Comparison of ENCODE assay signal across 8 cellular contexts in the genomic region with DNA sequence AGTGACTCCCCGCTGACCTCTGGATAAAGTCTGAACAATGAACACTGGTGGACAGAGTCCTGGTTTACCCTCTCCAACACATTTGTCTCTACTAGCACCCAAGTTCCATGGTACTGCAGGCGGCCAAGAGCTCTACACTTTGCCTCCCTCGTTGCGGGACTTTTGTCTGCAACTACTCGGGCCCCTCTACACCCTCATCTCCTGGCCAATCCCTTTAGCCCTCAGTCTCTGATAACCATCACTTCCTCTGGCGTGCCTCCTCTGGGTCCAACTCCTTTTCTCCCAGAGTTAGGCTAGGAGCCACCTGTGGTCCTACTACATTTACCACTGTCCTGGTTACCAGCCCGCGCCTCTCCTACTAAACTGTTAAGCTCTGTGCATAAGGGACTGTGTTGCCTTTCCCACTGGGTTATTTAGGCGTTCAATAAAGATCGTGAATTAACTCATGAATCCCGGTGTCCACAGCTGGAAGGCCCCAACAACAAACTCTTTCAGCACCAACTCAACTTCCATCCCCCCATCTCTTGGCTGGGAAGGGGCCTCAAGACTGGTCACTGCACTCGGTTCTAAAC. TPM values are rescaled to one million over a fixed set of nuclear protein-coding genes. Genes with fewer than 3 reads are reported as not detected.
DNase-seq lines count a peak whose midpoint lies in the region; ATAC-seq and TF ChIP-seq lines count a peak whose summit lies in the region.

No MANE protein-coding gene starts in this region.

- peaks cover 38% of the 10 kb centered on the region for H3K4me1 Mint-ChIP-seq in HFFc6 (ENCODE audit: low read depth)
- H3K4me1 Mint-ChIP-seq in activated CD8-positive, alpha-beta T cell treated with anti-CD3 and anti-CD28 coated beads, Interleukin-2, amount 10 ng/mL, durations not matched to agents 7 days and 5 days (ENCODE audit: low read depth) = peaks cover 27% of the 10 kb centered on the region

- no peaks in the 10 kb centered on the region for H3K27me3 Mint-ChIP-seq in HFFc6 (ENCODE audit: insufficient read depth)
- H3K27me3 Mint-ChIP-seq in activated CD8-positive, alpha-beta T cell treated with anti-CD3 and anti-CD28 coated beads, Interleukin-2, amount 10 ng/mL, durations not matched to agents 7 days and 5 days (ENCODE audit: low read depth) = no peaks in the 10 kb centered on the region

- peaks cover 0 to 12% (median under 1%) of the 10 kb centered on the region in 4 donors for H3K36me3 ChIP-seq in sigmoid colon

- peak overlapping the region; percentile 94 for H3K4me3 Mint-ChIP-seq in HFFc6
- H3K4me3 Mint-ChIP-seq in activated CD8-positive, alpha-beta T cell treated with anti-CD3 and anti-CD28 coated beads, Interleukin-2, amount 10 ng/mL, durations not matched to agents 7 days and 5 days = peak overlapping the region; percentile 86

- intact Hi-C loops in right cardiac atrium (cut with DNase I) (loop anchor here in 1 of 4 donors (10.0 kb wide), 1 partner anchor 55 kb away; no protein-coding TSS in a partner anchor), sigmoid colon (cut with DNase I) (loop anchor here (1.0 to 10.0 kb wide), 2 partner anchors 27 to 785 kb away; partner anchors contain the start of genes IER3IP1 and SMAD2)

- H3K27ac ChIP-seq in right cardiac atrium (ENCODE audit: low read length) (peak overlapping the region; percentile 80), sigmoid colon (peak overlapping the region; percentile 88 to 94 (median 90))

- no peak for TF ChIP-seq EP300 in sigmoid colon (IDR thresholded peaks at IDR 0.05)

- H3K4me3 ChIP-seq in AG10803 (ENCODE audit: low read length) = peak overlapping the region; percentile 91
- peak overlapping the region; percentile 72 for H3K4me3 ChIP-seq in right cardiac atrium (ENCODE audit: low read length)
- peak overlapping the region; percentile 66 to 73 (median 66) for H3K4me3 ChIP-seq in sigmoid colon

- ATAC-seq in activated CD8-positive, alpha-beta T cell treated with anti-CD3 and anti-CD28 coated beads, Interleukin-2, amount 10 ng/mL, durations not matched to agents 7 days and 5 days = no peak
- peak in 1 of 2 donors; percentile 10 for ATAC-seq in right cardiac atrium
- ATAC-seq in HG03354 (IDR thresholded peaks at IDR 0.05; ENCODE audit: poor library complexity, severe bottlenecking, unreplicated experiment) = no peak
- ATAC-seq in HG03039 (IDR thresholded peaks at IDR 0.05; ENCODE audit: unreplicated experiment) = no peak
- no peak for ATAC-seq in HG02759 (IDR thresholded peaks at IDR 0.05; ENCODE audit: unreplicated experiment)

- H3K4me1 ChIP-seq in right cardiac atrium (ENCODE audit: control insufficient read depth, insufficient read depth, low read length) = peaks cover 2% of the 10 kb centered on the region
- peaks cover 0 to 23% (median 18%) of the 10 kb centered on the region in 4 donors for H3K4me1 ChIP-seq in sigmoid colon

- H3K27ac Mint-ChIP-seq in HFFc6 = peak overlapping the region; percentile 93
- peak overlapping the region; percentile 90 for H3K27ac Mint-ChIP-seq in activated CD8-positive, alpha-beta T cell treated with anti-CD3 and anti-CD28 coated beads, Interleukin-2, amount 10 ng/mL, durations not matched to agents 7 days and 5 days

- 23% methylated on average over 12 of the region's 12 CpGs for WGBS in right cardiac atrium
- 31% methylated on average over 12 of the region's 12 CpGs for WGBS in sigmoid colon, 2 donors

- peaks cover 27% of the 10 kb centered on the region for H3K36me3 Mint-ChIP-seq in HFFc6 (ENCODE audit: low read depth)
- peaks cover 25% of the 10 kb centered on the region for H3K36me3 Mint-ChIP-seq in activated CD8-positive, alpha-beta T cell treated with anti-CD3 and anti-CD28 coated beads, Interleukin-2, amount 10 ng/mL, durations not matched to agents 7 days and 5 days (ENCODE audit: low read depth)

- H3K27me3 ChIP-seq in right cardiac atrium (ENCODE audit: control insufficient read depth, insufficient read depth) (no peaks in the 10 kb centered on the region), sigmoid colon (no peaks in the 10 kb centered on the region)

- DNase-seq in AG10803 (ENCODE audit: low read depth) (no peak), HFFc6 (no peak), right cardiac atrium (peak in 1 of 3 donors; percentile 38), sigmoid colon (no peak)
- no peak for DNase-seq in activated CD8-positive, alpha-beta T cell treated with anti-CD3 and anti-CD28 coated beads, Interleukin-2, amount 10 ng/mL, durations not matched to agents 7 days and 5 days

- no peaks in the 10 kb centered on the region for H3K9me3 ChIP-seq in right cardiac atrium (ENCODE audit: control insufficient read depth, low read length)
- H3K9me3 ChIP-seq in sigmoid colon = no peaks in the 10 kb centered on the region

- TF ChIP-seq POLR2A in sigmoid colon (IDR thresholded peaks at IDR 0.05) = no peak

- POLR2A ChIA-PET in activated CD8-positive, alpha-beta T cell treated with anti-CD3 and anti-CD28 coated beads, Interleukin-2, amount 10 ng/mL, durations not matched to agents 7 days and 5 days (lab: Charles Lee) = interaction anchor here (0.8 to 1.6 kb wide), 2 partner anchors 19 to 25 kb away, joined by 3 read pairs; no protein-coding TSS in a partner anchor

- TF ChIP-seq CTCF in AG10803 (conservative IDR thresholded peaks at IDR 0.05; ENCODE audit: low read length) (no peak), HFFc6 (IDR thresholded peaks at IDR 0.05) (no peak; the same call in 1 of the 2 replicates), sigmoid colon (IDR thresholded peaks at IDR 0.05) (no peak)

- CTCF ChIA-PET in activated CD8-positive, alpha-beta T cell treated with anti-CD3 and anti-CD28 coated beads, Interleukin-2, amount 10 ng/mL, durations not matched to agents 7 days and 5 days (lab: Charles Lee) = interaction anchor here (0.8 to 2.8 kb wide), 5 partner anchors 19 to 55 kb away, joined by 3 to 6 read pairs (median 3); no protein-coding TSS in a partner anchor

- H3K9me3 Mint-ChIP-seq in HFFc6 = no peaks in the 10 kb centered on the region
- no peaks in the 10 kb centered on the region for H3K9me3 Mint-ChIP-seq in activated CD8-positive, alpha-beta T cell treated with anti-CD3 and anti-CD28 coated beads, Interleukin-2, amount 10 ng/mL, durations not matched to agents 7 days and 5 days (ENCODE audit: insufficient read depth)

RNA-seq across cellular contexts. Expression of gene HDHD2, which starts 0.8 kb away (rescaled TPM):
- total RNA-seq in HFFc6 (2021; fragmentation: NEBNext Ultra II Directional; extraction: Animal tissue kit (Norgen Biotek cat#: 25700)) = 10 to 100 TPM; 22.1 to 27.6 (median 23.3) TPM
- total RNA-seq in activated CD8-positive, alpha-beta T cell treated with anti-CD3 and anti-CD28 coated beads, Interleukin-2, amount 10 ng/mL, durations not matched to agents 7 days and 5 days = 10 to 100 TPM; 31.9 to 38.3 TPM
- 10 to 100 TPM; 34.3 to 39.9 (median 35.9) TPM for total RNA-seq in right cardiac atrium
- polyA plus RNA-seq in right cardiac atrium = 23.0 TPM
- total RNA-seq in sigmoid colon = 10 to 100 TPM; 21.0 to 30.3 (median 25.6) TPM
- polyA plus RNA-seq in sigmoid colon = 10 to 100 TPM; 24.9 to 34.0 (median 30.6) TPM

RNA-seq across cellular contexts. Expression of gene IER3IP1, which starts 26.6 kb away (rescaled TPM):
- total RNA-seq in HFFc6 (2021; fragmentation: NEBNext Ultra II Directional; extraction: Animal tissue kit (Norgen Biotek cat#: 25700)) = 10 to 100 TPM; 15.0 to 20.0 (median 18.3) TPM
- total RNA-seq in activated CD8-positive, alpha-beta T cell treated with anti-CD3 and anti-CD28 coated beads, Interleukin-2, amount 10 ng/mL, durations not matched to agents 7 days and 5 days = 10 to 100 TPM; 11.7 to 12.4 TPM
- total RNA-seq in right cardiac atrium (10 to 100 TPM in 1 of 4 donors, 1 to 10 TPM in 3; 8.8 to 12.4 (median 9.4) TPM), sigmoid colon (10 to 100 TPM in 3 of 4 donors, 1 to 10 TPM in 1; 7.1 to 15.7 (median 11.8) TPM)
- polyA plus RNA-seq in right cardiac atrium (16.8 TPM), sigmoid colon (10 to 100 TPM; 12.6 to 20.4 (median 14.3) TPM)
